ENCODE assay signal across 8 cellular contexts in genomic region chr3:184711366-184712247, GRCh38. TPM values are rescaled to one million over a fixed set of nuclear protein-coding genes. Genes with fewer than 3 reads are reported as not detected.
A peak's percentile ranks its signal among the peaks of the same experiment; 100 is the strongest.
DNase-seq lines count a peak whose midpoint lies in the region; ATAC-seq and TF ChIP-seq lines count a peak whose summit lies in the region.

TSS of gene MAGEF1 (minus strand) at chr3:184712064. CDS start at chr3:184711821, 243 bp downstream.

- peak within 1 kb of the TSS; percentile 85 for H3K9ac ChIP-seq in DND-41 (ENCODE audit: low read depth, low read length)

- POLR2A ChIA-PET in naive thymus-derived CD4-positive, alpha-beta T cell (lab: Charles Lee) = interaction anchor here (0.6 to 1.2 kb wide), 8 partner anchors 11 to 155 kb away, joined by 3 to 5 read pairs (median 3); no protein-coding TSS in a partner anchor

- H3K36me3 ChIP-seq in DND-41 (ENCODE audit: insufficient read depth, low read length) = peaks cover 6% of the 10 kb centered on the region
- H3K36me3 ChIP-seq in naive thymus-derived CD4-positive, alpha-beta T cell (ENCODE audit: control insufficient read depth in 2 of 3, insufficient read depth in 3 of 3, low read length in 3 of 3) = peaks cover 0 to 5% (median 0%) of the 10 kb centered on the region in 3 experiments

- ATAC-seq in DND-41 (ENCODE audit: insufficient read depth, low read depth) = peak; percentile 92
- peak; percentile 81 for ATAC-seq in activated T-helper 17 cell treated with anti-CD3 and anti-CD28 coated beads, Interleukin-2, amount 50 U/mL, for 72 hours (replicated peaks)
- ATAC-seq in naive thymus-derived CD4-positive, alpha-beta T cell = peak; percentile 87

- intact Hi-C loops in naive thymus-derived CD4-positive, alpha-beta T cell (cut with micrococcal nuclease) = loop anchor here (1.0 to 5.0 kb wide), 8 partner anchors 10 to 787 kb away; partner anchors contain the start of genes CLCN2 (in 2 of the 2), EPHB3 (in 2 of the 2), POLR2H (in 2 of the 2) and VPS8 (in 2 of the 2)

- DNase-seq in DND-41 (peak; percentile 86), GOT3 (lab: John Stamatoyannopoulos, UW) (peak; percentile 58), LNCaP clone FGC (ENCODE audit: low read depth) (peak; percentile 39), RPMI7951 (ENCODE audit: low read depth) (peak; percentile 84), fibroblast of mammary gland (ENCODE audit: low read depth) (peak; percentile 62)
- DNase-seq in naive thymus-derived CD4-positive, alpha-beta T cell = peak; percentile 34 to 78 (median 69)
- DNase-seq in stimulated activated naive CD4-positive, alpha-beta T cell (lab: John Stamatoyannopoulos, UW) = peak; percentile 61 to 79 (median 70)

- H2AFZ ChIP-seq in DND-41 (ENCODE audit: low read depth, low read length) = peak within 1 kb of the TSS; percentile 89

- H3K27me3 ChIP-seq in DND-41 (ENCODE audit: insufficient read depth, low read length, poor library complexity) = no peaks in the 10 kb centered on the region
- H3K27me3 ChIP-seq in naive thymus-derived CD4-positive, alpha-beta T cell (ENCODE audit: control insufficient read depth in 2 of 2, insufficient read depth in 2 of 2, low read length in 2 of 2) = no peaks in the 10 kb centered on the region

- H3K4me3 Mint-ChIP-seq in activated T-helper 17 cell treated with anti-CD3 and anti-CD28 coated beads, Interleukin-2, amount 50 U/mL, for 72 hours = peak within 1 kb of the TSS; percentile 83
- peak within 1 kb of the TSS; percentile 81 to 99 (median 93) for H3K4me3 Mint-ChIP-seq in naive thymus-derived CD4-positive, alpha-beta T cell

- peak within 1 kb of the TSS; percentile 97 for H3K4me2 ChIP-seq in DND-41 (ENCODE audit: insufficient read depth, low read length)

- peaks cover 24% of the 10 kb centered on the region for H3K4me1 ChIP-seq in DND-41 (ENCODE audit: insufficient read depth, low read length)
- peaks cover 10 to 17% of the 10 kb centered on the region in 2 donors for H3K4me1 ChIP-seq in naive thymus-derived CD4-positive, alpha-beta T cell (ENCODE audit: control insufficient read depth in 2 of 2, insufficient read depth in 2 of 2, low read length in 2 of 2)

- H3K4me1 Mint-ChIP-seq in activated T-helper 17 cell treated with anti-CD3 and anti-CD28 coated beads, Interleukin-2, amount 50 U/mL, for 72 hours = peaks cover 22% of the 10 kb centered on the region
- H3K4me1 Mint-ChIP-seq in naive thymus-derived CD4-positive, alpha-beta T cell = peaks cover 28 to 44% (median 34%) of the 10 kb centered on the region in 7 donors

- no peaks in the 10 kb centered on the region for H4K20me1 ChIP-seq in DND-41 (ENCODE audit: insufficient read depth, low read length)

- H3K9me3 Mint-ChIP-seq in activated T-helper 17 cell treated with anti-CD3 and anti-CD28 coated beads, Interleukin-2, amount 50 U/mL, for 72 hours = no peaks in the 10 kb centered on the region
- H3K9me3 Mint-ChIP-seq in naive thymus-derived CD4-positive, alpha-beta T cell = peaks cover 0 to 5% (median 0%) of the 10 kb centered on the region in 11 donors

- peaks cover 16% of the 10 kb centered on the region for H3K79me2 ChIP-seq in DND-41 (ENCODE audit: insufficient read depth, low read length)

- peaks cover 13% of the 10 kb centered on the region for H3K36me3 Mint-ChIP-seq in activated T-helper 17 cell treated with anti-CD3 and anti-CD28 coated beads, Interleukin-2, amount 50 U/mL, for 72 hours (ENCODE audit: low read depth)
- peaks cover 6 to 27% (median 16%) of the 10 kb centered on the region in 5 donors for H3K36me3 Mint-ChIP-seq in naive thymus-derived CD4-positive, alpha-beta T cell

- peak within 1 kb of the TSS; percentile 73 for H3K27ac ChIP-seq in DND-41 (ENCODE audit: low read length)
- peak within 1 kb of the TSS; percentile 77 for H3K27ac ChIP-seq in naive thymus-derived CD4-positive, alpha-beta T cell (ENCODE audit: low read depth, low read length)

- H3K27me3 Mint-ChIP-seq in activated T-helper 17 cell treated with anti-CD3 and anti-CD28 coated beads, Interleukin-2, amount 50 U/mL, for 72 hours = no peaks in the 10 kb centered on the region
- H3K27me3 Mint-ChIP-seq in naive thymus-derived CD4-positive, alpha-beta T cell = peaks cover 0 to 19% (median 0%) of the 10 kb centered on the region in 5 donors

- H3K9me3 ChIP-seq in DND-41 (ENCODE audit: insufficient read depth, low read length, severe bottlenecking) = peaks cover 9% of the 10 kb centered on the region
- H3K9me3 ChIP-seq in naive thymus-derived CD4-positive, alpha-beta T cell (ENCODE audit: control insufficient read depth in 2 of 3, low read length in 3 of 3) = no peaks in the 10 kb centered on the region

- TF ChIP-seq CTCF in DND-41 (IDR thresholded peaks at IDR 0.05; ENCODE audit: borderline replicate concordance, extremely low read depth, low read length, poor library complexity, severe bottlenecking) (no peak), LNCaP clone FGC (IDR thresholded peaks at IDR 0.05; ENCODE audit: control insufficient read depth, extremely low read depth, insufficient read depth) (no peak), fibroblast of mammary gland (conservative IDR thresholded peaks at IDR 0.05; ENCODE audit: control insufficient read depth, insufficient read depth, low read depth, low read length) (no peak)

- CTCF ChIA-PET in naive thymus-derived CD4-positive, alpha-beta T cell (lab: Charles Lee) = interaction anchor here (0.6 kb wide), 1 partner anchor 80 kb away, joined by 5 read pairs; no protein-coding TSS in a partner anchor

- H3K27ac Mint-ChIP-seq in activated T-helper 17 cell treated with anti-CD3 and anti-CD28 coated beads, Interleukin-2, amount 50 U/mL, for 72 hours = peak within 1 kb of the TSS; percentile 84
- H3K27ac Mint-ChIP-seq in naive thymus-derived CD4-positive, alpha-beta T cell = peak within 1 kb of the TSS; percentile 69 to 99 (median 87)

- H3K4me3 ChIP-seq in DND-41 (ENCODE audit: low read depth in 1 of 2, low read length in 2 of 2) = peak within 1 kb of the TSS; percentile 60 to 82
- peak within 1 kb of the TSS; percentile 86 for H3K4me3 ChIP-seq in LNCaP clone FGC (ENCODE audit: low read depth, low read length)
- peak within 1 kb of the TSS; percentile 75 for H3K4me3 ChIP-seq in fibroblast of mammary gland (ENCODE audit: control insufficient read depth, low read depth, low read length)
- peak within 1 kb of the TSS; percentile 70 for H3K4me3 ChIP-seq in naive thymus-derived CD4-positive, alpha-beta T cell (ENCODE audit: low read length)

RNA-seq across cellular contexts. Expression of gene MAGEF1, which starts in this region (rescaled TPM):
- total RNA-seq in RPMI7951 (2014; rRNA removed; shearing (Covaris generic)) = 26.6 and 33.9 TPM in 2 replicates
- total RNA-seq in activated T-helper 17 cell treated with anti-CD3 and anti-CD28 coated beads, Interleukin-2, amount 50 U/mL, for 72 hours = 1 to 10 TPM; 7.4 to 8.1 TPM
- 10 to 100 TPM in 4 of 5 experiments, 1 to 10 TPM in 1; 9.0 to 17.4 (median 13.3) TPM for total RNA-seq in naive thymus-derived CD4-positive, alpha-beta T cell
- 10 to 100 TPM; 24.8 to 40.0 TPM for polyA plus RNA-seq in naive thymus-derived CD4-positive, alpha-beta T cell

Comparison
In these comparisons a context has a peak if more than half of its experiments do, and no peak if none do; other contexts are left out.
1. Peak in every context shown above with its lines: DNase-seq, ATAC-seq, H3K4me3 ChIP-seq and H3K27ac ChIP-seq.